8 cellular contexts compared by ENCODE assay signal in genomic region chr16:4692460-4693295, GRCh38. TPM values are rescaled to one million over a fixed set of nuclear protein-coding genes. Genes with fewer than 3 reads are reported as not detected.
DNase-seq lines count a peak whose midpoint lies in the region; ATAC-seq, FAIRE-seq and TF ChIP-seq lines count a peak whose summit lies in the region.

No MANE protein-coding gene starts in this region.

- no peaks in the 10 kb centered on the region for H3K27me3 ChIP-seq in keratinocyte (ENCODE audit: control insufficient read depth, extremely low read depth, insufficient read depth, low read length)
- H3K27me3 ChIP-seq in stomach, result no peaks in the 10 kb centered on the region

- dilution Hi-C loops in keratinocyte (cut with MboI; ENCODE audit: extremely low pct_ligation_motif_present, low sequenced_read_pairs), result no loop called here

- ATAC-seq in GM21717 (IDR thresholded peaks at IDR 0.05; ENCODE audit: unreplicated experiment), result peak; percentile 14

- no peak for TF ChIP-seq EP300 in stomach (IDR thresholded peaks at IDR 0.05)

- H2AFZ ChIP-seq in keratinocyte (ENCODE audit: control insufficient read depth, low read length), result peak overlapping the region; percentile 56

- H3K4me1 ChIP-seq in keratinocyte (ENCODE audit: control insufficient read depth, extremely low read depth, insufficient read depth, low read length), result peaks cover 5% of the 10 kb centered on the region
- peaks cover 25 to 56% (median 45%) of the 10 kb centered on the region in 4 donors for H3K4me1 ChIP-seq in stomach

- peak overlapping the region; percentile 79 for H3K4me2 ChIP-seq in keratinocyte (ENCODE audit: control insufficient read depth, extremely low read depth, insufficient read depth, low read depth, low read length)

- no peak for TF ChIP-seq POLR2A in stomach (IDR thresholded peaks at IDR 0.05)

- H3K36me3 ChIP-seq in KOPT-K1 (ENCODE audit: insufficient read depth, low read length) (peaks cover 40% of the 10 kb centered on the region), keratinocyte (ENCODE audit: control insufficient read depth in 2 of 2, extremely low read depth in 1 of 2, insufficient read depth in 2 of 2, low read length in 2 of 2) (peaks cover 4 to 22% of the 10 kb centered on the region in 2 experiments), stomach (peaks cover 36 to 67% (median 60%) of the 10 kb centered on the region in 4 donors)

- peak overlapping the region; percentile 42 for H3K9ac ChIP-seq in keratinocyte (ENCODE audit: control insufficient read depth, extremely low read depth, insufficient read depth, low read length)

- 13 to 20% (median 16%) methylated on average over 24 to 31 of the region's 31 CpGs for WGBS in stomach, 5 donors

- in situ Hi-C loops in astrocyte of the spinal cord (cut with HindIII; ENCODE audit: low sequenced_read_pairs), result no loop called here

- TF ChIP-seq CTCF in astrocyte of the spinal cord (IDR thresholded peaks at IDR 0.05; ENCODE audit: low read depth, low read length) (no peak), keratinocyte (optimal IDR thresholded peaks at IDR 0.05 in 1 of 3, IDR thresholded peaks at IDR 0.05 in 1 of 3, conservative IDR thresholded peaks at IDR 0.05 in 1 of 3; ENCODE audit: extremely low read depth in 1 of 3, insufficient read depth in 2 of 3, low read length in 3 of 3) (no peak), stomach (IDR thresholded peaks at IDR 0.05) (no peak), D721Med (IDR thresholded peaks at IDR 0.05; ENCODE audit: insufficient read depth, missing control alignments) (no peak)

- H3K9me3 ChIP-seq in KOPT-K1 (ENCODE audit: insufficient read depth, low read length, poor library complexity, severe bottlenecking) (no peaks in the 10 kb centered on the region), keratinocyte (ENCODE audit: control insufficient read depth, low read depth, low read length) (no peaks in the 10 kb centered on the region), stomach (no peaks in the 10 kb centered on the region)

- H3K9me1 ChIP-seq in keratinocyte (ENCODE audit: control insufficient read depth, extremely low read depth, insufficient read depth, low read length), result no peaks in the 10 kb centered on the region

- no peaks in the 10 kb centered on the region for H3K79me2 ChIP-seq in keratinocyte (ENCODE audit: control insufficient read depth, insufficient read depth, low read length)

- H3K4me3 ChIP-seq in astrocyte of the spinal cord (ENCODE audit: low read depth, low read length) (peak overlapping the region; percentile 62), keratinocyte (ENCODE audit: control insufficient read depth in 2 of 3, extremely low read depth in 1 of 3, insufficient read depth in 2 of 3, low read depth in 1 of 3, low read length in 3 of 3) (peak overlapping the region; percentile 46 to 76 (median 59)), stomach (peak overlapping the region; percentile 86 to 99 (median 96))

- FAIRE-seq in keratinocyte (lab: Jason Lieb, UNC) (no peak), D721Med (lab: Jason Lieb, UNC) (no peak), frontal cortex (lab: Jason Lieb, UNC) (no peak)

- H3K27ac ChIP-seq in KOPT-K1 (ENCODE audit: low read depth, low read length, poor library complexity, severe bottlenecking) (peak overlapping the region; percentile 79), keratinocyte (ENCODE audit: control insufficient read depth, insufficient read depth, low read length) (no peak overlapping the region), stomach (peak overlapping the region; percentile 77 to 95 (median 92))

- intact Hi-C loops in stomach (cut with DNase I; ENCODE audit: low total_unique reads), result no loop called here

- DNase-seq in DMS53 (lab: John Stamatoyannopoulos, UW) (peak; percentile 62), astrocyte of the spinal cord (ENCODE audit: low read depth, low spot score) (no peak), keratinocyte (ENCODE audit: low read depth, low spot score) (no peak), stomach (no peak), D721Med (ENCODE audit: insufficient read length, low spot score) (no peak), frontal cortex (ENCODE audit: low spot score in 2 of 2) (no peak)

- no peaks in the 10 kb centered on the region for H4K20me1 ChIP-seq in keratinocyte (ENCODE audit: control insufficient read depth, extremely low read depth, insufficient read depth, low read length)

RNA-seq across cellular contexts. Expression of gene NUDT16L1, which starts 0.7 kb away (rescaled TPM):
- polyA plus RNA-seq in keratinocyte (23.0 to 28.8 TPM (median 24.2 TPM) in 3 replicates), stomach (10 to 100 TPM; 31.9 to 37.2 (median 33.3) TPM)
- polyA plus RNA-seq in keratinocyte (2011; ENCODE audit: low read depth), result 3.0 TPM
- 20.0 and 39.0 TPM in 2 replicates for polyA plus RNA-seq in keratinocyte (2011; cell fraction: cytosol; rRNA removed)
- polyA plus RNA-seq in keratinocyte (2011; cell fraction: nucleus; rRNA removed), result 22.9 and 27.8 TPM in 2 replicates
- 13.2 and 26.4 TPM in 2 replicates for polyA plus RNA-seq in keratinocyte (2012; ENCODE audit: low replicate concordance)
- 10.5 to 12.5 TPM (median 12.1 TPM) in 3 replicates for polyA minus RNA-seq in keratinocyte
- polyA minus RNA-seq in keratinocyte (2011; cell fraction: cytosol; rRNA and poly(A)+ RNA removed), result 22.3 TPM
- 8.5 and 11.0 TPM in 2 replicates for polyA minus RNA-seq in keratinocyte (2011; cell fraction: nucleus; rRNA and poly(A)+ RNA removed)
- total RNA-seq in stomach (10 to 100 TPM in 4 of 5 donors, 1 to 10 TPM in 1; 3.5 to 48.2 (median 44.2) TPM), frontal cortex (34.6 TPM)

RNA-seq across cellular contexts. Expression of gene ANKS3, which starts 41.4 kb away (rescaled TPM):
- 9.7 to 14.7 TPM (median 11.7 TPM) in 3 replicates for polyA plus RNA-seq in keratinocyte
- polyA plus RNA-seq in keratinocyte (2011; ENCODE audit: low read depth), result 12.6 TPM
- polyA plus RNA-seq in keratinocyte (2011; cell fraction: cytosol; rRNA removed), result 6.5 and 8.3 TPM in 2 replicates
- polyA plus RNA-seq in keratinocyte (2011; cell fraction: nucleus; rRNA removed), result 40.9 and 51.0 TPM in 2 replicates
- 8.6 and 9.5 TPM in 2 replicates for polyA plus RNA-seq in keratinocyte (2012; ENCODE audit: low replicate concordance)
- polyA minus RNA-seq in keratinocyte, result 12.0 to 24.2 TPM (median 23.1 TPM) in 3 replicates
- polyA minus RNA-seq in keratinocyte (2011; cell fraction: cytosol; rRNA and poly(A)+ RNA removed), result 11.1 TPM
- polyA minus RNA-seq in keratinocyte (2011; cell fraction: nucleus; rRNA and poly(A)+ RNA removed), result 15.0 and 19.1 TPM in 2 replicates
- total RNA-seq in stomach, result 100 to 1,000 TPM in 1 of 5 donors, 10 to 100 TPM in 4; 11.6 to 183 (median 33.5) TPM
- 10 to 100 TPM; 16.2 to 25.0 (median 24.3) TPM for polyA plus RNA-seq in stomach
- 26.1 TPM for total RNA-seq in frontal cortex

RNA-seq across cellular contexts. Expression of gene DNAAF8, which starts 41.7 kb away (rescaled TPM):
- polyA plus RNA-seq in keratinocyte (0.26 to 0.57 TPM (median 0.33 TPM) in 3 replicates), stomach (1 to 10 TPM in 1 of 3 donors, under 1 TPM in 1, not detected in 1; 0.68 to 1.2 TPM)
- polyA plus RNA-seq in keratinocyte (2011; ENCODE audit: low read depth), result not detected
- polyA plus RNA-seq in keratinocyte (2011; cell fraction: cytosol; rRNA removed), result 0.19 and 0.45 TPM in 2 replicates
- polyA plus RNA-seq in keratinocyte (2011; cell fraction: nucleus; rRNA removed), result 0.20 and 0.36 TPM in 2 replicates
- polyA plus RNA-seq in keratinocyte (2012; ENCODE audit: low replicate concordance), result 0.13 and 0.32 TPM in 2 replicates
- 0.23 to 0.36 TPM in 2 of 3 replicates, not detected in the other for polyA minus RNA-seq in keratinocyte
- not detected for polyA minus RNA-seq in keratinocyte (2011; cell fraction: cytosol; rRNA and poly(A)+ RNA removed)
- polyA minus RNA-seq in keratinocyte (2011; cell fraction: nucleus; rRNA and poly(A)+ RNA removed), result not detected in 2 replicates
- total RNA-seq in stomach (1 to 10 TPM in 1 of 5 donors, not detected in 4; 1.8 TPM), frontal cortex (1.2 TPM)
